Comparison of ENCODE assay signal across 1 cellular context in the genomic region with DNA sequence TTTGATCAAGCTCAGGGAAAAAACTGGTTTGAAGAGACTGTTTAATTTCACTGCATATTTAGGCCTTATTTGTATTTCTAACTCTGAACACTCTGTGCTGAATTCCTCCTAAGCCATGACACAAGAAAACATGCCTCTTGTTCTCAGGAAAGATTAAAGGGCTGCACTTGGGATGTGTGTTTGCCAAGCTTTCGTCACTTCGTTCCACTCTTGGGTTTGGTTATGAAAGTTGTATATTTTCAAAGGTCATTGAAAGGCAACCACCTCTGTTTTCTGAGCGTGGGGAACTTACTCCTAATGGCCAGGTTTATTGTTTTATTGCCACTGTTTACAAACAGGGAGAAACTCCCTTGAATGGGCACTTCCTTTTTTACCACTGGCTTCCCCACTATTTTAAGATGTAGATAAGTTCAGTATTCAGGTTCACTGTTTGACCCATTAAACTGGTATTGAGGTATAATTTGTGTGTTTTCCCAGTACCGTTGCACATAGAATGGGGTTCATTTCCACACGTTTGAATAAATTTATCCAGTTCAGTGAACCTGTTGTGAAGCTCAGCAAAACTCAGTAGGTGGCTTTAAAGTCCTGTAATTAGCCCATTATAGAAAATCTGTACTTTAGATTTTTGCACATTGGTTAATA.
TF ChIP-seq lines count a peak whose summit lies in the region.

No MANE protein-coding gene starts in this region.

TF ChIP-seq in HepG2, 621 proteins besides CTCF, POLR2A, EP300 and RAD21 (continued from another document):
- 0 out of 2 replicates have a peak, but pooled peaks have one; percentile 30 for TF ChIP-seq ARID5B (CRISPR knock-in tag; IDR thresholded peaks at IDR 0.05)
- TF ChIP-seq ZEB1 (IDR thresholded peaks at IDR 0.05; ENCODE audit: insufficient replicate concordance, low read depth) = no peak
- no peak for TF ChIP-seq NFATC3 (CRISPR knock-in tag; IDR thresholded peaks at IDR 0.05)
- peak; percentile 27; the same call in 1 of the 2 replicates for TF ChIP-seq FOXA3 (CRISPR knock-in tag; IDR thresholded peaks at IDR 0.05)
- TF ChIP-seq MTF2 (CRISPR knock-in tag; IDR thresholded peaks at IDR 0.05; ENCODE audit: borderline replicate concordance) = no peak
- TF ChIP-seq, protein P1, sequence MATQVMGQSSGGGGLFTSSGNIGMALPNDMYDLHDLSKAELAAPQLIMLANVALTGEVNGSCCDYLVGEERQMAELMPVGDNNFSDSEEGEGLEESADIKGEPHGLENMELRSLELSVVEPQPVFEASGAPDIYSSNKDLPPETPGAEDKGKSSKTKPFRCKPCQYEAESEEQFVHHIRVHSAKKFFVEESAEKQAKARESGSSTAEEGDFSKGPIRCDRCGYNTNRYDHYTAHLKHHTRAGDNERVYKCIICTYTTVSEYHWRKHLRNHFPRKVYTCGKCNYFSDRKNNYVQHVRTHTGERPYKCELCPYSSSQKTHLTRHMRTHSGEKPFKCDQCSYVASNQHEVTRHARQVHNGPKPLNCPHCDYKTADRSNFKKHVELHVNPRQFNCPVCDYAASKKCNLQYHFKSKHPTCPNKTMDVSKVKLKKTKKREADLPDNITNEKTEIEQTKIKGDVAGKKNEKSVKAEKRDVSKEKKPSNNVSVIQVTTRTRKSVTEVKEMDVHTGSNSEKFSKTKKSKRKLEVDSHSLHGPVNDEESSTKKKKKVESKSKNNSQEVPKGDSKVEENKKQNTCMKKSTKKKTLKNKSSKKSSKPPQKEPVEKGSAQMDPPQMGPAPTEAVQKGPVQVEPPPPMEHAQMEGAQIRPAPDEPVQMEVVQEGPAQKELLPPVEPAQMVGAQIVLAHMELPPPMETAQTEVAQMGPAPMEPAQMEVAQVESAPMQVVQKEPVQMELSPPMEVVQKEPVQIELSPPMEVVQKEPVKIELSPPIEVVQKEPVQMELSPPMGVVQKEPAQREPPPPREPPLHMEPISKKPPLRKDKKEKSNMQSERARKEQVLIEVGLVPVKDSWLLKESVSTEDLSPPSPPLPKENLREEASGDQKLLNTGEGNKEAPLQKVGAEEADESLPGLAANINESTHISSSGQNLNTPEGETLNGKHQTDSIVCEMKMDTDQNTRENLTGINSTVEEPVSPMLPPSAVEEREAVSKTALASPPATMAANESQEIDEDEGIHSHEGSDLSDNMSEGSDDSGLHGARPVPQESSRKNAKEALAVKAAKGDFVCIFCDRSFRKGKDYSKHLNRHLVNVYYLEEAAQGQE (IDR thresholded peaks at IDR 0.05; ENCODE audit: borderline replicate concordance in 1 of 2, low read depth in 1 of 2, low read length in 2 of 2) = 0 out of 4 replicates have a peak, but pooled peaks of 1 of the 2 experiments have one; percentile 23
- TF ChIP-seq ZNF615 (CRISPR knock-in tag; IDR thresholded peaks at IDR 0.05; ENCODE audit: borderline replicate concordance) = no peak
- TF ChIP-seq, protein P2, sequence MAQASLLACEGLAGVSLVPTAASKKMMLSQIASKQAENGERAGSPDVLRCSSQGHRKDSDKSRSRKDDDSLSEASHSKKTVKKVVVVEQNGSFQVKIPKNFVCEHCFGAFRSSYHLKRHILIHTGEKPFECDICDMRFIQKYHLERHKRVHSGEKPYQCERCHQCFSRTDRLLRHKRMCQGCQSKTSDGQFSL (CRISPR knock-in tag; IDR thresholded peaks at IDR 0.05) = no peak
- peak; percentile 51; the same call in 1 of the 2 replicates for TF ChIP-seq GATAD2A (CRISPR knock-in tag; IDR thresholded peaks at IDR 0.05)
- TF ChIP-seq SOX6 (IDR thresholded peaks at IDR 0.05) = no peak
- TF ChIP-seq SOX6 (CRISPR knock-in tag; IDR thresholded peaks at IDR 0.05) = peak; percentile 32; the same call in 1 of the 2 replicates
- TF ChIP-seq, protein P3, sequence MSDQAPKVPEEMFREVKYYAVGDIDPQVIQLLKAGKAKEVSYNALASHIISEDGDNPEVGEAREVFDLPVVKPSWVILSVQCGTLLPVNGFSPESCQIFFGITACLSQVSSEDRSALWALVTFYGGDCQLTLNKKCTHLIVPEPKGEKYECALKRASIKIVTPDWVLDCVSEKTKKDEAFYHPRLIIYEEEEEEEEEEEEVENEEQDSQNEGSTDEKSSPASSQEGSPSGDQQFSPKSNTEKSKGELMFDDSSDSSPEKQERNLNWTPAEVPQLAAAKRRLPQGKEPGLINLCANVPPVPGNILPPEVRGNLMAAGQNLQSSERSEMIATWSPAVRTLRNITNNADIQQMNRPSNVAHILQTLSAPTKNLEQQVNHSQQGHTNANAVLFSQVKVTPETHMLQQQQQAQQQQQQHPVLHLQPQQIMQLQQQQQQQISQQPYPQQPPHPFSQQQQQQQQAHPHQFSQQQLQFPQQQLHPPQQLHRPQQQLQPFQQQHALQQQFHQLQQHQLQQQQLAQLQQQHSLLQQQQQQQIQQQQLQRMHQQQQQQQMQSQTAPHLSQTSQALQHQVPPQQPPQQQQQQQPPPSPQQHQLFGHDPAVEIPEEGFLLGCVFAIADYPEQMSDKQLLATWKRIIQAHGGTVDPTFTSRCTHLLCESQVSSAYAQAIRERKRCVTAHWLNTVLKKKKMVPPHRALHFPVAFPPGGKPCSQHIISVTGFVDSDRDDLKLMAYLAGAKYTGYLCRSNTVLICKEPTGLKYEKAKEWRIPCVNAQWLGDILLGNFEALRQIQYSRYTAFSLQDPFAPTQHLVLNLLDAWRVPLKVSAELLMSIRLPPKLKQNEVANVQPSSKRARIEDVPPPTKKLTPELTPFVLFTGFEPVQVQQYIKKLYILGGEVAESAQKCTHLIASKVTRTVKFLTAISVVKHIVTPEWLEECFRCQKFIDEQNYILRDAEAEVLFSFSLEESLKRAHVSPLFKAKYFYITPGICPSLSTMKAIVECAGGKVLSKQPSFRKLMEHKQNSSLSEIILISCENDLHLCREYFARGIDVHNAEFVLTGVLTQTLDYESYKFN (CRISPR knock-in tag; conservative IDR thresholded peaks at IDR 0.05) = 0 out of 2 replicates have a peak, but pooled peaks have one; percentile 36
- TF ChIP-seq RARA (CRISPR knock-in tag; IDR thresholded peaks at IDR 0.05) = peak; percentile 85
- TF ChIP-seq MTF1 (CRISPR knock-in tag; IDR thresholded peaks at IDR 0.05) = no peak
- TF ChIP-seq NR2C2 (CRISPR knock-in tag; IDR thresholded peaks at IDR 0.05; ENCODE audit: borderline replicate concordance) = 0 out of 2 replicates have a peak, but pooled peaks have one; percentile 16
- peak; percentile 60; the same call in 1 of the 2 replicates for TF ChIP-seq FOXP4 (CRISPR knock-in tag; IDR thresholded peaks at IDR 0.05)
- TF ChIP-seq TCF7 (IDR thresholded peaks at IDR 0.05; ENCODE audit: low read depth) = peak; percentile 74
- TF ChIP-seq KLF11 (CRISPR knock-in tag; IDR thresholded peaks at IDR 0.05) = no peak
- TF ChIP-seq CEBPG (CRISPR knock-in tag; IDR thresholded peaks at IDR 0.05) = 0 out of 2 replicates have a peak, but pooled peaks have one; percentile 35
- peak; percentile 44; the same call in 1 of the 2 replicates for TF ChIP-seq SOX5 (CRISPR knock-in tag; IDR thresholded peaks at IDR 0.05; ENCODE audit: borderline replicate concordance)
- TF ChIP-seq ZSCAN12 (CRISPR knock-in tag; IDR thresholded peaks at IDR 0.05) = no peak
- no peak for TF ChIP-seq FOXP1 (IDR thresholded peaks at IDR 0.05)
- peak; percentile 69 for TF ChIP-seq FOXP1 (CRISPR knock-in tag; IDR thresholded peaks at IDR 0.05)
- no peak for TF ChIP-seq KIAA2018 (CRISPR knock-in tag; IDR thresholded peaks at IDR 0.05; ENCODE audit: borderline replicate concordance)
